28 cellular contexts compared by ENCODE assay signal in the genomic region with DNA sequence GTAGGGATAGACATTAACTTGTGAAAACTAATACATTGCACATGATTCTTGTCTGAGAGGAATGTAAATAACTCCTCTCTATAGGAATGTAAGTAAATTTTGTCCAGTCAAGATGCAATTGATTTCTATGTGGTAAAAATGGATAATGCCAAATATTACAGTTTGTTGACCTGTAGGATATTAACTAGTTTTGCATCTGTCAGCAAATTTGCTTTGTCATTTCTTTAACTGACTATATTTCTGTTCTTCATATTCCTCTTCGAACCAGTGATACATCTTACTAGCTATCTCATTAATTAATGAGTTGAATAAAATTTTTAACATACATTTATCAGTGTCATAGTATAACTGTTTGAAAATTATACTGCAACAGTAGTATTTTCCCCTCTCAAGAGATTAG.
"Had no signal": no experiment of that assay in that cellular context is flagged by ENCODE, and none has a peak within 500 bp of the region (broad histone marks: within the 10 kb centered on the region; RNA-seq: fewer than 3 reads in every experiment).

No MANE protein-coding gene starts in this region.

- FAIRE-seq: bronchial epithelial cell, TTC549 had no signal

- H3K9me3 ChIP-seq: ascending aorta, colonic mucosa had no signal

- H3K36me3 ChIP-seq: ascending aorta, cardiac muscle cell, colonic mucosa had no signal

- H3K27me3 ChIP-seq: ascending aorta, cardiac muscle cell, colonic mucosa had no signal

- H3K4me3 ChIP-seq: ascending aorta, cardiac muscle cell, colonic mucosa had no signal

- H3K4me1 ChIP-seq: ascending aorta, colonic mucosa had no signal

- DNase-seq: activated B cell treated with CpG ODN at 0.5 μM for 24 hours; activated CD4-positive, alpha-beta memory T cell treated with anti-CD3 and anti-CD28 coated beads for 36 hours; activated CD4-positive, alpha-beta T cell treated with anti-CD3 and anti-CD28 coated beads for 4 hours; activated CD4-positive, alpha-beta T cell treated with anti-CD3 and anti-CD28 coated beads, Interleukin-2, amount 10 ng/mL, durations not matched to agents 24 days and 14 days; activated CD4-positive, alpha-beta T cell treated with anti-CD3 and anti-CD28 coated beads, Interleukin-2, amount 50 U/mL, for 1 hour; activated CD4-positive, alpha-beta T cell treated with anti-CD3 and anti-CD28 coated beads, Interleukin-2, amount 50 U/mL, for 4 hours; activated CD4-positive, CD25-positive, alpha-beta regulatory T cell treated with anti-CD3 and anti-CD28 coated beads, Interleukin-2, amount 50 U/mL, for 72 hours; activated CD8-positive, alpha-beta memory T cell treated with anti-CD3 and anti-CD28 coated beads, Interleukin-2, amount 50 U/mL, for 48 hours; activated CD8-positive, alpha-beta T cell treated with anti-CD3 and anti-CD28 coated beads for 36 hours; activated effector memory CD4-positive, alpha-beta T cell treated with Interleukin-2 at 50 U/mL for 16 hours; activated gamma-delta T cell; activated naive CD4-positive, alpha-beta T cell treated with anti-CD3 and anti-CD28 coated beads, Interleukin-2, amount 10 ng/mL, durations not matched to agents 7 days and 5 days; activated naive CD4-positive, alpha-beta T cell treated with Interleukin-2 at 50 U/mL for 16 hours; activated naive CD8-positive, alpha-beta T cell treated with anti-CD3 and anti-CD28 coated beads, Interleukin-2, amount 10 ng/mL, durations not matched to agents 7 days and 5 days; activated naive CD8-positive, alpha-beta T cell treated with anti-CD3 and anti-CD28 coated beads, Interleukin-2, amount 50 U/mL, for 24 hours; activated T-cell treated with anti-CD3 and anti-CD28 coated beads, Interleukin-2, amount 50 U/mL, for 24 hours; activated T-cell treated with anti-CD3 and anti-CD28 coated beads, Interleukin-2, amount 50 U/mL, for 48 hours; amygdala; anterior cingulate cortex; caudate nucleus; cerebellar nuclear complex; colonic mucosa; T-helper 2 cell; T-helper 9 cell had no signal

- ATAC-seq: activated CD8-positive, alpha-beta T cell treated with anti-CD3 and anti-CD28 coated beads for 36 hours; activated naive CD8-positive, alpha-beta T cell treated with anti-CD3 and anti-CD28 coated beads, Interleukin-2, amount 50 U/mL, for 24 hours had no signal

- H3K27ac ChIP-seq: ascending aorta, cardiac muscle cell, colonic mucosa had no signal
